ENCODE assay signal across 19 cellular contexts in genomic region chr6:56706981-56707726, GRCh38.
A peak's percentile ranks its signal among the peaks of the same experiment; 100 is the strongest.
DNase-seq lines count a peak whose midpoint lies in the region; ATAC-seq and TF ChIP-seq lines count a peak whose summit lies in the region.
"Had no signal": no experiment of that assay in that cellular context is flagged by ENCODE, and none has a peak within 500 bp of the region (broad histone marks: within the 10 kb centered on the region; RNA-seq: fewer than 3 reads in every experiment).

No MANE protein-coding gene starts in this region.

- H3K4ac ChIP-seq in IMR-90 (ENCODE audit: low read depth, low read length): peak overlapping the region; percentile 16

- DNase-seq in IMR-90: no peak
- DNase-seq in dorsolateral prefrontal cortex: no peak
- no peak for DNase-seq in mucosa of descending colon
- no peak for DNase-seq in aorta
- DNase-seq in NCI-H1048 (lab: John Stamatoyannopoulos, UW): no peak
- DNase-seq: activated T-cell treated with anti-CD3 and anti-CD28 coated beads, Interleukin-2, amount 50 U/mL, for 72 hours; AML-193; brain microvascular endothelial cell; cortex of kidney; naive B cell; NCI-H146; SIG-M5; stimulated activated naive B cell treated with anti-CD40 and anti-IgM and Interleukin-4, amounts not matched to agents 10 μg/mL and 1 μg/mL and 100 μg/mL, for 72 hours; T-cell; thyroid gland had no signal

- H3K9me1 ChIP-seq in IMR-90 (ENCODE audit: insufficient read depth, low read length): peaks cover 10% of the 10 kb centered on the region

- H3K4me1 ChIP-seq in IMR-90 (ENCODE audit: control insufficient read depth, insufficient read depth, low read length) (peaks cover 9% of the 10 kb centered on the region), mucosa of descending colon (ENCODE audit: low read depth) (no peaks in the 10 kb centered on the region), aorta (ENCODE audit: control insufficient read depth in 1 of 2, insufficient read depth in 2 of 2, low read length in 2 of 2) (peaks cover 0 to 3% of the 10 kb centered on the region in 2 donors)
- H3K4me1 ChIP-seq: thyroid gland had no signal

- TF ChIP-seq CTCF in IMR-90 (conservative IDR thresholded peaks at IDR 0.05; ENCODE audit: low read depth, low read length): no peak
- no peak for TF ChIP-seq CTCF in dorsolateral prefrontal cortex (IDR thresholded peaks at IDR 0.05 in 54 of 56, conservative IDR thresholded peaks at IDR 0.05 in 2 of 56; ENCODE audit: low read depth in 1 of 56, partially characterized antibody in 56 of 56)
- TF ChIP-seq CTCF in mucosa of descending colon (IDR thresholded peaks at IDR 0.05): no peak

- no peak overlapping the region for H4K5ac ChIP-seq in IMR-90 (ENCODE audit: low read depth, low read length)

- H2BK20ac ChIP-seq in IMR-90 (ENCODE audit: low read depth, low read length): no peak overlapping the region

- TF ChIP-seq POLR2A in IMR-90 (IDR thresholded peaks at IDR 0.05; ENCODE audit: low read depth, low read length): no peak

- TF ChIP-seq RAD21 in IMR-90 (IDR thresholded peaks at IDR 0.05; ENCODE audit: low read length): no peak

- no peak overlapping the region for H3K56ac ChIP-seq in IMR-90 (ENCODE audit: extremely low read depth, insufficient read depth, low read length)

- no peak overlapping the region for H2AK5ac ChIP-seq in IMR-90 (ENCODE audit: low read depth, low read length)

- no peaks in the 10 kb centered on the region for H3K27me3 ChIP-seq in IMR-90 (ENCODE audit: control insufficient read depth, insufficient read depth, low read length)
- no peaks in the 10 kb centered on the region for H3K27me3 ChIP-seq in dorsolateral prefrontal cortex
- no peaks in the 10 kb centered on the region for H3K27me3 ChIP-seq in aorta (ENCODE audit: control insufficient read depth in 1 of 2, insufficient read depth in 2 of 2, low read length in 1 of 2)
- H3K27me3 ChIP-seq: brain microvascular endothelial cell, thyroid gland had no signal

- peaks cover 2% of the 10 kb centered on the region; the same call in 1 of the 2 replicates for H3K36me3 ChIP-seq in IMR-90 (ENCODE audit: control insufficient read depth, insufficient read depth, low read length)
- no peaks in the 10 kb centered on the region for H3K36me3 ChIP-seq in mucosa of descending colon (ENCODE audit: low read depth)
- no peaks in the 10 kb centered on the region for H3K36me3 ChIP-seq in aorta (ENCODE audit: control insufficient read depth in 1 of 2, insufficient read depth in 2 of 2, low read length in 1 of 2)
- H3K36me3 ChIP-seq: brain microvascular endothelial cell, thyroid gland had no signal

- peak overlapping the region; percentile 55; the same call in 1 of the 2 replicates for H3K23ac ChIP-seq in IMR-90 (ENCODE audit: low read depth, low read length)

- POLR2A ChIA-PET in IMR-90 (lab: Charles Lee; ENCODE audit: unreplicated experiment): no interaction called here

- intact Hi-C loops in IMR-90 (cut with micrococcal nuclease) (no loop called here), dorsolateral prefrontal cortex (cut with DNase I) (loop anchor here in 1 of 2 donors (5.0 kb wide), 1 partner anchor 50 kb away; no protein-coding TSS in a partner anchor), mucosa of descending colon (cut with DNase I, micrococcal nuclease) (no loop called here), aorta (cut with DNase I) (loop anchor here in 1 of 2 donors (5.0 kb wide), 2 partner anchors 50 to 135 kb away; no protein-coding TSS in a partner anchor)

- H4K20me1 ChIP-seq in IMR-90 (ENCODE audit: insufficient read depth, low read length): peaks cover 3% of the 10 kb centered on the region; the same call in 1 of the 2 replicates

- CTCF ChIA-PET in IMR-90 (lab: Yijun Ruan, JAX): interaction anchor here (0.6 kb wide), 1 partner anchor 292 kb away, joined by 4 read pairs; no protein-coding TSS in a partner anchor

- H2AFZ ChIP-seq in IMR-90 (replicated peaks; ENCODE audit: low read length, poor library complexity): no peak overlapping the region

- no peak overlapping the region for H2AK9ac ChIP-seq in IMR-90 (replicated peaks; ENCODE audit: low read depth, low read length, poor library complexity)

- no peak overlapping the region for H3K14ac ChIP-seq in IMR-90 (replicated peaks; ENCODE audit: low read depth, low read length)

- no peak overlapping the region for H3K9ac ChIP-seq in IMR-90 (ENCODE audit: low read depth, low read length)

- peak overlapping the region; percentile 29; the same call in 1 of the 2 replicates for H3K27ac ChIP-seq in IMR-90 (ENCODE audit: insufficient read depth, low read length)
- H3K27ac ChIP-seq in dorsolateral prefrontal cortex: peak overlapping the region; percentile 44 to 95 (median 88)
- H3K27ac ChIP-seq in aorta (ENCODE audit: low read depth in 1 of 2, low read length in 2 of 2): peak overlapping the region; percentile 57 to 67
- H3K27ac ChIP-seq: brain microvascular endothelial cell, HL-60, thyroid gland had no signal

- H3K9me3 ChIP-seq in IMR-90 (ENCODE audit: control insufficient read depth, insufficient read depth, low read length) (no peaks in the 10 kb centered on the region), mucosa of descending colon (no peaks in the 10 kb centered on the region), aorta (ENCODE audit: control insufficient read depth, low read length) (no peaks in the 10 kb centered on the region)
- H3K9me3 ChIP-seq: thyroid gland had no signal

- in situ Hi-C loops in IMR-90 (cut with MboI; ENCODE audit: low sequenced_read_pairs): no loop called here

- H2BK5ac ChIP-seq in IMR-90 (ENCODE audit: low read depth, low read length, poor library complexity, severe bottlenecking): peak overlapping the region; percentile 50

- H2BK15ac ChIP-seq in IMR-90 (ENCODE audit: low read depth, low read length): no peak overlapping the region

- H4K8ac ChIP-seq in IMR-90 (ENCODE audit: low read depth in 2 of 2, low read length in 2 of 2): peak overlapping the region in 1 of 2 experiments; percentile 35; a peak in 1 of 4 replicates

- dilution Hi-C loops in IMR-90 (cut with HindIII; ENCODE audit: low sequenced_read_pairs, unreplicated experiment): no loop called here

- H3K18ac ChIP-seq in IMR-90 (ENCODE audit: low read depth, low read length): peak overlapping the region; percentile 28; the same call in 1 of the 2 replicates

- no TSS peak for BruUV-seq in IMR-90 (replicated peaks; lab: Mats Ljungman, UMichigan)

- H4K91ac ChIP-seq in IMR-90 (ENCODE audit: insufficient read depth, low read depth, low read length): no peak overlapping the region

- ATAC-seq in IMR-90 (ENCODE audit: low read depth) (peak; percentile 38), mucosa of descending colon (peak; percentile 33), aorta (ENCODE audit: low FRiP score) (no peak), GM21529 (IDR thresholded peaks at IDR 0.05; ENCODE audit: unreplicated experiment) (no peak), GM21528 (IDR thresholded peaks at IDR 0.05; ENCODE audit: low FRiP score, unreplicated experiment) (no peak)
- ATAC-seq: activated T-cell treated with anti-CD3 and anti-CD28 coated beads, Interleukin-2, amount 50 U/mL, for 72 hours; sciatic nerve; stimulated activated naive B cell treated with anti-CD40 and anti-IgM and Interleukin-4, amounts not matched to agents 10 μg/mL and 1 μg/mL and 100 μg/mL, for 72 hours; T-cell had no signal

- H3K4me2 ChIP-seq in IMR-90 (ENCODE audit: low read depth, low read length): no peak overlapping the region

- H2BK120ac ChIP-seq in IMR-90 (ENCODE audit: low read depth, low read length): no peak overlapping the region

- peaks cover 19 to 54% of the 10 kb centered on the region in 2 experiments for H3K79me1 ChIP-seq in IMR-90 (ENCODE audit: low read depth in 1 of 2, low read length in 2 of 2)

- H3K4me3 ChIP-seq in IMR-90 (ENCODE audit: insufficient read depth, low read depth, low read length): no peak overlapping the region
- H3K4me3 ChIP-seq in dorsolateral prefrontal cortex: peak overlapping the region in 1 of 59 donors; percentile 1
- H3K4me3 ChIP-seq in mucosa of descending colon: no peak overlapping the region
- no peak overlapping the region for H3K4me3 ChIP-seq in aorta (ENCODE audit: low read length in 2 of 2)
- H3K4me3 ChIP-seq: thyroid gland had no signal

- WGBS in IMR-90 (ENCODE audit: extremely low coverage in 2 of 2, insufficient read length in 1 of 2), 2 experiments: no CpG with 5 or more reads among the region's 5 CpGs
- WGBS in aorta, 2 donors: 90 to 95% methylated on average over 5 of the region's 5 CpGs

TF ChIP-seq in IMR-90, 13 proteins besides CTCF, POLR2A, EP300 and RAD21:
- TF ChIP-seq NFE2L2 (IDR thresholded peaks at IDR 0.05; ENCODE audit: low read depth, low read length) (no peak), SMC3 (IDR thresholded peaks at IDR 0.05; ENCODE audit: low read depth, low read length) (no peak), MAZ (IDR thresholded peaks at IDR 0.05; ENCODE audit: borderline replicate concordance, low read depth, low read length) (no peak)

Comparison
In these comparisons a context has a peak if more than half of its experiments do, and no peak if none do; other contexts are left out.
1. ATAC-seq: peak in IMR-90 (single experiment) and mucosa of descending colon (single experiment); none in aorta (single experiment), GM21529 (single experiment) and GM21528 (single experiment).
2. H3K27ac ChIP-seq: peak in every context shown above with its lines; median percentile 88 in dorsolateral prefrontal cortex; 62 in aorta; 29 in IMR-90.